ENCODE assay signal across 17 cellular contexts in the genomic region with DNA sequence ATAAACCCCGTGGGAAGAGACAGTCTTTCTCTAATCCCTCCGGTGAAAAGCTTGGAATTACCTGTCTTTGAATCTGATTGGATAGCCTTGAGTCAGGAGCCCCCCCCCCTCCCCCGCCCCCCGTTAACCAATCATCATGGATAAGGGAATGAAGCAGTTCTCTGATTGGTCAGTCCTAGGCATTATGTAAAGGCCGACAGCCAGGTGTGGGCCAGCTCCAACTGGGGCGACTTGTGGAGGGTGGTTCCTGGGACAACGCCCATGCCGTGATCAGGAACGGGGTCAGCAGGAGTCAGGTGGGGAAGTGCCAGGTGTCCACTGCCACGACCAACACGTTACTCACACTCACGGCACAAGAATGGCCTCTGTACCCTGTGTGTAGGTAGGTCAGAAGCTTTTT.
"Had no signal": no experiment of that assay in that cellular context is flagged by ENCODE, and none has a peak within 500 bp of the region (broad histone marks: within the 10 kb centered on the region; RNA-seq: fewer than 3 reads in every experiment).

No MANE protein-coding gene starts in this region.

- H3K4me1 ChIP-seq: left lung, thyroid gland had no signal

- DNase-seq: activated naive CD8-positive, alpha-beta T cell treated with anti-CD3 and anti-CD28 coated beads for 36 hours; activated T-cell treated with anti-CD3 and anti-CD28 coated beads, Interleukin-2, amount 50 U/mL, for 1 hour; central memory CD4-positive, alpha-beta T cell; effector memory CD4-positive, alpha-beta T cell; head of caudate nucleus; immature natural killer cell; left lung; naive thymus-derived CD8-positive, alpha-beta T cell; retina; stimulated activated CD4-positive, alpha-beta T cell treated with anti-CD3 and anti-CD28 coated beads, Interleukin-4, amount 100 ng/mL, for 24 hours; stimulated activated naive CD8-positive, alpha-beta T cell treated with anti-CD3 and anti-CD28 coated beads, Interleukin-15, Interleukin-2, amounts not matched to agents 100 U/mL and 50 U/mL, for 24 hours; T1000; thyroid gland had no signal

- H3K4me3 ChIP-seq: gastroesophageal sphincter, left lung, lung, thyroid gland had no signal

- ATAC-seq: activated T-helper 17 cell treated with anti-CD3 and anti-CD28 coated beads, Interleukin-2, amount 50 U/mL, for 72 hours; gastroesophageal sphincter; left lung; naive thymus-derived CD8-positive, alpha-beta T cell; stimulated activated naive CD8-positive, alpha-beta T cell treated with anti-CD3 and anti-CD28 coated beads, Interleukin-15, Interleukin-2, amounts not matched to agents 100 U/mL and 50 U/mL, for 24 hours; WTC11 had no signal

- H3K27me3 ChIP-seq: gastroesophageal sphincter, left lung, thyroid gland had no signal

- H3K9me3 ChIP-seq: gastroesophageal sphincter, left lung, thyroid gland had no signal

- H3K27ac ChIP-seq: left lung, thyroid gland had no signal

- H3K36me3 ChIP-seq: gastroesophageal sphincter, left lung, thyroid gland had no signal
